Comparison of ENCODE assay signal across 9 cellular contexts in genomic region chr13:93226065-93226622, GRCh38. TPM values are rescaled to one million over a fixed set of nuclear protein-coding genes. Genes with fewer than 3 reads are reported as not detected.
DNase-seq lines count a peak whose midpoint lies in the region; ATAC-seq and TF ChIP-seq lines count a peak whose summit lies in the region.
"Had no signal": no experiment of that assay in that cellular context is flagged by ENCODE, and none has a peak within 500 bp of the region (broad histone marks: within the 10 kb centered on the region; RNA-seq: fewer than 3 reads in every experiment).

No MANE protein-coding gene starts in this region.

- in situ Hi-C loops in gastrocnemius medialis (cut with MboI; ENCODE audit: low sequenced_read_pairs in 4 of 4), result loop anchor here in 1 of 4 donors (25.0 kb wide), 1 partner anchor 1136 kb away; no protein-coding TSS in a partner anchor

- TF ChIP-seq POLR2A in gastrocnemius medialis (IDR thresholded peaks at IDR 0.05), result no peak

- H3K9me3 Mint-ChIP-seq in H9, result peaks cover 0 to 2% of the 10 kb centered on the region in 2 experiments; a peak in 1 of 5 replicates

- no peak overlapping the region for H4K91ac ChIP-seq in H9 (ENCODE audit: insufficient read length, low read depth, low read length)

- intact Hi-C loops in gastrocnemius medialis (cut with DNase I; ENCODE audit: low total_unique reads) (no loop called here), head of caudate nucleus (cut with DNase I) (no loop called here)

- no peaks in the 10 kb centered on the region for H3K27me3 ChIP-seq in H9 (ENCODE audit: insufficient read depth, low read length)
- H3K27me3 ChIP-seq in hepatocyte, result no peaks in the 10 kb centered on the region
- peaks cover 7 to 22% (median 21%) of the 10 kb centered on the region in 3 donors for H3K27me3 ChIP-seq in gastrocnemius medialis

- no peak overlapping the region for H2AFZ ChIP-seq in H9 (ENCODE audit: low read length)
- H2AFZ ChIP-seq in hepatocyte, result peak overlapping the region; percentile 62

- H3K36me3 ChIP-seq in hepatocyte (replicated peaks; ENCODE audit: insufficient read depth, low read depth), result no peaks in the 10 kb centered on the region
- no peaks in the 10 kb centered on the region for H3K36me3 ChIP-seq in gastrocnemius medialis

- peak overlapping the region in 1 of 3 experiments; percentile 96; a peak in 3 of 7 replicates for H3K27ac Mint-ChIP-seq in H9

- H3K14ac ChIP-seq in H9 (ENCODE audit: insufficient read depth, low read length), result no peak overlapping the region

- H4K20me1 ChIP-seq in H9 (ENCODE audit: control insufficient read depth, insufficient read depth, insufficient read length) (no peaks in the 10 kb centered on the region), hepatocyte (ENCODE audit: insufficient read depth, poor library complexity, severe bottlenecking) (no peaks in the 10 kb centered on the region)

- DNase-seq in H9, result no peak
- no peak for DNase-seq in hepatocyte (ENCODE audit: low spot score)
- no peak for DNase-seq in gastrocnemius medialis
- no peak for DNase-seq in activated CD4-positive, alpha-beta T cell treated with anti-CD3 and anti-CD28 coated beads, Interleukin-2, amount 50 U/mL, for 1 hour
- DNase-seq in putamen (ENCODE audit: low spot score), result no peak
- DNase-seq in head of caudate nucleus, result no peak
- DNase-seq: NK-92 treated with Interleukin-12 subunit alpha and Interleukin-12 subunit beta, amount 100 ng/mL, for 24 hours had no signal

- H3K79me1 ChIP-seq in H9 (ENCODE audit: insufficient read depth, low read depth, low read length, poor library complexity, severe bottlenecking), result no peaks in the 10 kb centered on the region

- H3K9me3 ChIP-seq in H9 (ENCODE audit: control insufficient read depth, low read depth, low read length), result no peaks in the 10 kb centered on the region
- H3K9me3 ChIP-seq in hepatocyte (ENCODE audit: low read depth), result no peaks in the 10 kb centered on the region
- no peaks in the 10 kb centered on the region for H3K9me3 ChIP-seq in gastrocnemius medialis

- H3K27me3 Mint-ChIP-seq in H9 (ENCODE audit: low read depth), result peaks cover 1% of the 10 kb centered on the region

- H3K4me3 ChIP-seq in hepatocyte (peak overlapping the region; percentile 48), gastrocnemius medialis (peak overlapping the region in 3 of 4 donors; percentile 51 to 52 (median 51))

- H3K4me2 ChIP-seq in H9 (ENCODE audit: insufficient read depth, insufficient read length, low read length) (peak overlapping the region; percentile 99), hepatocyte (peak overlapping the region; percentile 76)

- no peak overlapping the region for H3K56ac ChIP-seq in H9 (ENCODE audit: insufficient read length, low read depth, low read length)

- H4K8ac ChIP-seq in H9 (replicated peaks; ENCODE audit: insufficient read length, low read depth, low read length), result no peak overlapping the region

- H2BK12ac ChIP-seq in H9 (ENCODE audit: insufficient read length, low read depth, low read length), result no peak overlapping the region

- H3K4me3 Mint-ChIP-seq in H9, result peak overlapping the region; percentile 92 to 96

- peaks cover 0 to 6% (median 0%) of the 10 kb centered on the region in 3 experiments; a peak in 3 of 7 replicates for H3K36me3 Mint-ChIP-seq in H9 (ENCODE audit: insufficient read depth in 1 of 3, low read depth in 3 of 3)

- H3K4me1 ChIP-seq in H9 (ENCODE audit: insufficient read depth, low read length), result peaks cover 3% of the 10 kb centered on the region; the same call in 1 of the 2 replicates
- H3K4me1 ChIP-seq in hepatocyte (ENCODE audit: insufficient read depth), result peaks cover 32% of the 10 kb centered on the region
- H3K4me1 ChIP-seq in gastrocnemius medialis, result peaks cover 0 to 16% of the 10 kb centered on the region in 2 donors

- no peak overlapping the region for H3K4ac ChIP-seq in H9 (ENCODE audit: low read depth, low read length)

- no peak overlapping the region for H3K23ac ChIP-seq in H9 (ENCODE audit: insufficient read length, low read depth, low read length)

- H2BK15ac ChIP-seq in H9 (ENCODE audit: low read depth, low read length), result no peak overlapping the region

- no CpG with 5 or more reads among the region's 5 CpGs for WGBS in H9 (ENCODE audit: extremely low coverage, insufficient read length, low lambda C conversion rate)
- WGBS in hepatocyte (ENCODE audit: low lambda C conversion rate, missing lambda C conversion rate), result 4% methylated on average over 5 of the region's 5 CpGs

- no peak overlapping the region for H3K18ac ChIP-seq in H9 (ENCODE audit: insufficient read length, low read depth, low read length)

- ATAC-seq in gastrocnemius medialis, result no peak
- no peak for ATAC-seq in GM21529 (IDR thresholded peaks at IDR 0.05; ENCODE audit: unreplicated experiment)

- H3K23me2 ChIP-seq in H9 (ENCODE audit: insufficient read length, low read depth, low read length, poor library complexity, severe bottlenecking), result peaks cover 17% of the 10 kb centered on the region

- H2BK120ac ChIP-seq in H9 (ENCODE audit: low read depth, low read length, poor library complexity, severe bottlenecking), result no peak overlapping the region

- H3K9ac ChIP-seq in H9 (ENCODE audit: extremely low read depth, insufficient read length, low read length), result peak overlapping the region; percentile 74

- H4K5ac ChIP-seq in H9 (ENCODE audit: insufficient read length, low read depth, low read length), result no peak overlapping the region

- peaks cover 70 to 71% of the 10 kb centered on the region in 2 experiments for H3K4me1 Mint-ChIP-seq in H9

- no peak overlapping the region for H2BK5ac ChIP-seq in H9 (ENCODE audit: insufficient read length, low read length)

- no peak overlapping the region for H3T11ph ChIP-seq in H9 (ENCODE audit: low read length)

- no peak overlapping the region for H2BK20ac ChIP-seq in H9 (ENCODE audit: low read depth, low read length, poor library complexity, severe bottlenecking)

- H3K9me2 ChIP-seq in hepatocyte (replicated peaks; ENCODE audit: insufficient read depth), result no peaks in the 10 kb centered on the region

- H3K79me2 ChIP-seq in H9 (ENCODE audit: insufficient read depth, low read length) (peaks cover 2% of the 10 kb centered on the region; the same call in 1 of the 2 replicates), hepatocyte (peaks cover 34% of the 10 kb centered on the region)

- H3K27ac ChIP-seq in H9 (ENCODE audit: insufficient read length, low read depth, low read length), result no peak overlapping the region
- H3K27ac ChIP-seq in VCaP, result peak overlapping the region; percentile 84
- peak overlapping the region; percentile 95 for H3K27ac ChIP-seq in hepatocyte
- peak overlapping the region in 1 of 4 donors; percentile 34 for H3K27ac ChIP-seq in gastrocnemius medialis

- no peak overlapping the region for H2AK5ac ChIP-seq in H9 (ENCODE audit: insufficient read length, low read length)

- no peak for TF ChIP-seq CTCF in H9 (conservative IDR thresholded peaks at IDR 0.05)
- TF ChIP-seq CTCF in VCaP (conservative IDR thresholded peaks at IDR 0.05), result no peak
- no peak for TF ChIP-seq CTCF in hepatocyte (IDR thresholded peaks at IDR 0.05; ENCODE audit: poor library complexity)
- no peak for TF ChIP-seq CTCF in gastrocnemius medialis (IDR thresholded peaks at IDR 0.05 in 4 of 5, conservative IDR thresholded peaks at IDR 0.05 in 1 of 5)

RNA-seq across cellular contexts. Expression of gene GPC6, which starts 0.5 kb away (rescaled TPM):
- 15.6 and 16.1 TPM in 2 replicates for total RNA-seq in H9 (2021)
- total RNA-seq in hepatocyte, result 80.9 and 92.8 TPM in 2 replicates
- 25.8 and 26.0 TPM in 2 replicates for polyA plus RNA-seq in hepatocyte
- under 1 TPM; 0.47 to 0.88 (median 0.59) TPM for total RNA-seq in gastrocnemius medialis
